In genomic region chr13:21834511-21834910, GRCh38 we compare ENCODE assay signal across 28 cellular contexts.
DNase-seq lines count a peak whose midpoint lies in the region; ATAC-seq and TF ChIP-seq lines count a peak whose summit lies in the region.
"Had no signal": no experiment of that assay in that cellular context is flagged by ENCODE, and none has a peak within 500 bp of the region (broad histone marks: within the 10 kb centered on the region; RNA-seq: fewer than 3 reads in every experiment).

No MANE protein-coding gene starts in this region.

- POLR2A ChIA-PET in IMR-90 (lab: Charles Lee; ENCODE audit: unreplicated experiment): interaction anchor here (0.6 kb wide), 1 partner anchor 1507 kb away, joined by 26 read pairs; no protein-coding TSS in a partner anchor
- POLR2A ChIA-PET in activated CD4-positive, alpha-beta memory T cell treated with anti-CD3 and anti-CD28 coated beads, Interleukin-2, amount 10 ng/mL, durations not matched to agents 7 days and 5 days (lab: Charles Lee): no interaction called here

- H3K27me3 ChIP-seq in breast epithelium (no peaks in the 10 kb centered on the region), mammary epithelial cell (ENCODE audit: insufficient read depth, low read length) (no peaks in the 10 kb centered on the region), IMR-90 (ENCODE audit: control insufficient read depth, insufficient read depth, low read length) (no peaks in the 10 kb centered on the region), left ventricle myocardium inferior (ENCODE audit: low read depth) (no peaks in the 10 kb centered on the region)
- H3K27me3 ChIP-seq: BE2C, SJSA1 had no signal

- WGBS in mammary epithelial cell (ENCODE audit: low coverage, missing lambda C conversion rate): 9% methylated on average over 6 of the region's 6 CpGs
- 59% methylated on average over 3 of the region's 6 CpGs; no CpG with 5 or more reads in 1 of the 2 experiments for WGBS in IMR-90 (ENCODE audit: extremely low coverage in 2 of 2, insufficient read length in 1 of 2), 2 experiments

- peak overlapping the region; percentile 87 for H3K27ac Mint-ChIP-seq in mesothelial cell of epicardium
- H3K27ac Mint-ChIP-seq in activated CD4-positive, alpha-beta memory T cell treated with anti-CD3 and anti-CD28 coated beads, Interleukin-2, amount 10 ng/mL, durations not matched to agents 7 days and 5 days: no peak overlapping the region
- H3K27ac Mint-ChIP-seq: CD4-positive, CD25-positive, alpha-beta regulatory T cell had no signal

- H3K9me1 ChIP-seq in IMR-90 (ENCODE audit: insufficient read depth, low read length): peaks cover 2% of the 10 kb centered on the region; the same call in 1 of the 2 replicates

- in situ Hi-C loops in mammary epithelial cell (cut with MboI; ENCODE audit: low sequenced_read_pairs in 2 of 2) (no loop called here), IMR-90 (cut with MboI; ENCODE audit: low sequenced_read_pairs) (no loop called here)

- no peak overlapping the region for H2BK120ac ChIP-seq in IMR-90 (ENCODE audit: low read depth, low read length)

- DNase-seq in breast epithelium (ENCODE audit: low spot score in 2 of 2): no peak
- DNase-seq in mammary epithelial cell: no peak
- no peak for DNase-seq in IMR-90
- DNase-seq in mesothelial cell of epicardium (ENCODE audit: low spot score in 2 of 2, unreplicated experiment in 2 of 2): no peak
- no peak for DNase-seq in left ventricle myocardium inferior
- no peak for DNase-seq in activated CD4-positive, alpha-beta memory T cell treated with anti-CD3 and anti-CD28 coated beads, Interleukin-2, amount 10 ng/mL, durations not matched to agents 7 days and 5 days
- DNase-seq: 8988T; ACHN; BE2C; CD4-positive, CD25-positive, alpha-beta regulatory T cell; GDM1; Kasumi-1; MV-4-11; NCI-H1105; NCI-H146; NCI-H1930; NCI-H2107; NCI-H446 treated with DMSO at 0.1 percent for 48 hours; NCI-H526; NCI-H82; NK-92 treated with Interleukin-12 subunit alpha and Interleukin-12 subunit beta, amount 100 ng/mL, for 24 hours; PC-3 had no signal

- no peaks in the 10 kb centered on the region for H4K20me1 ChIP-seq in mammary epithelial cell (ENCODE audit: insufficient read depth, low read length)
- H4K20me1 ChIP-seq in IMR-90 (ENCODE audit: insufficient read depth, low read length): no peaks in the 10 kb centered on the region

- no peak for ATAC-seq in IMR-90 (ENCODE audit: low read depth)
- ATAC-seq in HG03135 (IDR thresholded peaks at IDR 0.05; ENCODE audit: unreplicated experiment): no peak
- ATAC-seq: GM12878, HCT116, K562, PC-3 had no signal

- H4K91ac ChIP-seq in IMR-90 (ENCODE audit: insufficient read depth, low read depth, low read length): no peak overlapping the region

- no peak for TF ChIP-seq POLR2A in breast epithelium (IDR thresholded peaks at IDR 0.05)
- TF ChIP-seq POLR2A in IMR-90 (IDR thresholded peaks at IDR 0.05; ENCODE audit: low read depth, low read length): no peak

- H3K4me1 Mint-ChIP-seq in mesothelial cell of epicardium: peaks cover 46% of the 10 kb centered on the region
- H3K4me1 Mint-ChIP-seq in activated CD4-positive, alpha-beta memory T cell treated with anti-CD3 and anti-CD28 coated beads, Interleukin-2, amount 10 ng/mL, durations not matched to agents 7 days and 5 days: no peaks in the 10 kb centered on the region
- H3K4me1 Mint-ChIP-seq: CD4-positive, CD25-positive, alpha-beta regulatory T cell had no signal

- H2AFZ ChIP-seq in mammary epithelial cell (ENCODE audit: low read depth, low read length) (no peak overlapping the region), IMR-90 (replicated peaks; ENCODE audit: low read length, poor library complexity) (no peak overlapping the region)

- H3K4ac ChIP-seq in IMR-90 (ENCODE audit: low read depth, low read length): no peak overlapping the region

- no peak for TF ChIP-seq RAD21 in IMR-90 (IDR thresholded peaks at IDR 0.05; ENCODE audit: low read length)

- H3K4me1 ChIP-seq in breast epithelium (no peaks in the 10 kb centered on the region), mammary epithelial cell (ENCODE audit: insufficient read depth, low read length) (no peaks in the 10 kb centered on the region), IMR-90 (ENCODE audit: control insufficient read depth, insufficient read depth, low read length) (peaks cover 1% of the 10 kb centered on the region; the same call in 1 of the 2 replicates), left ventricle myocardium inferior (no peaks in the 10 kb centered on the region)
- H3K4me1 ChIP-seq: BE2C had no signal

- dilution Hi-C loops in mammary epithelial cell (cut with HindIII; ENCODE audit: low sequenced_read_pairs) (no loop called here), IMR-90 (cut with HindIII; ENCODE audit: low sequenced_read_pairs, unreplicated experiment) (no loop called here)

- H3K79me2 ChIP-seq in mammary epithelial cell (ENCODE audit: insufficient read depth, low read length): no peaks in the 10 kb centered on the region

- intact Hi-C loops in breast epithelium (cut with DNase I; ENCODE audit: low total_unique reads): no loop called here
- intact Hi-C loops in mammary epithelial cell (cut with micrococcal nuclease): no loop called here
- intact Hi-C loops in IMR-90 (cut with micrococcal nuclease): no loop called here
- intact Hi-C loops in left ventricle myocardium inferior (cut with micrococcal nuclease): no loop called here

- no peak overlapping the region for H3K14ac ChIP-seq in IMR-90 (replicated peaks; ENCODE audit: low read depth, low read length)

- peak overlapping the region; percentile 48 to 52 for H3K27ac ChIP-seq in breast epithelium
- no peak overlapping the region for H3K27ac ChIP-seq in mammary epithelial cell (ENCODE audit: insufficient read depth, low read depth, low read length)
- H3K27ac ChIP-seq in IMR-90 (ENCODE audit: insufficient read depth, low read length): no peak overlapping the region
- H3K27ac ChIP-seq in left ventricle myocardium inferior (replicated peaks): no peak overlapping the region
- H3K27ac ChIP-seq: HL-60, SJSA1 had no signal

- H2AK9ac ChIP-seq in IMR-90 (replicated peaks; ENCODE audit: low read depth, low read length, poor library complexity): no peak overlapping the region

- H3K36me3 Mint-ChIP-seq in mesothelial cell of epicardium: no peaks in the 10 kb centered on the region
- no peaks in the 10 kb centered on the region for H3K36me3 Mint-ChIP-seq in activated CD4-positive, alpha-beta memory T cell treated with anti-CD3 and anti-CD28 coated beads, Interleukin-2, amount 10 ng/mL, durations not matched to agents 7 days and 5 days (ENCODE audit: low read depth)
- H3K36me3 Mint-ChIP-seq: CD4-positive, CD25-positive, alpha-beta regulatory T cell had no signal

- TF ChIP-seq CTCF in breast epithelium (IDR thresholded peaks at IDR 0.05): no peak
- TF ChIP-seq CTCF in mammary epithelial cell (conservative IDR thresholded peaks at IDR 0.05 in 1 of 2, IDR thresholded peaks at IDR 0.05 in 1 of 2; ENCODE audit: extremely low read depth in 1 of 2, insufficient read depth in 1 of 2, low read depth in 1 of 2, low read length in 2 of 2): no peak
- no peak for TF ChIP-seq CTCF in IMR-90 (conservative IDR thresholded peaks at IDR 0.05; ENCODE audit: low read depth, low read length)
- no peak for TF ChIP-seq CTCF in mesothelial cell of epicardium (IDR thresholded peaks at IDR 0.05; ENCODE audit: unreplicated experiment)
- TF ChIP-seq CTCF in left ventricle myocardium inferior (IDR thresholded peaks at IDR 0.05; ENCODE audit: borderline replicate concordance): no peak

- CTCF ChIA-PET in mammary epithelial cell (lab: Charles Lee; ENCODE audit: low non-redundant PET) (no interaction called here), IMR-90 (lab: Yijun Ruan, JAX) (interaction anchor here (0.6 kb wide), 1 partner anchor 1967 kb away, joined by 8 read pairs; no protein-coding TSS in a partner anchor)
- CTCF ChIA-PET in activated CD4-positive, alpha-beta memory T cell treated with anti-CD3 and anti-CD28 coated beads, Interleukin-2, amount 10 ng/mL, durations not matched to agents 7 days and 5 days (lab: Charles Lee): no interaction called here

- no peak overlapping the region for H3K18ac ChIP-seq in IMR-90 (ENCODE audit: low read depth, low read length)

- no peak overlapping the region for H4K5ac ChIP-seq in IMR-90 (ENCODE audit: low read depth, low read length)

- H3K4me3 ChIP-seq in breast epithelium (no peak overlapping the region), mammary epithelial cell (replicated peaks in 1 of 3; ENCODE audit: insufficient read depth in 1 of 3, low read depth in 2 of 3, low read length in 3 of 3) (no peak overlapping the region), IMR-90 (ENCODE audit: insufficient read depth, low read depth, low read length) (no peak overlapping the region), left ventricle myocardium inferior (no peak overlapping the region)
- H3K4me3 ChIP-seq: GM12878, K562, SJSA1 had no signal

- H2BK5ac ChIP-seq in IMR-90 (ENCODE audit: low read depth, low read length, poor library complexity, severe bottlenecking): no peak overlapping the region

- no peaks in the 10 kb centered on the region for H3K9me3 Mint-ChIP-seq in mesothelial cell of epicardium
- H3K9me3 Mint-ChIP-seq in activated CD4-positive, alpha-beta memory T cell treated with anti-CD3 and anti-CD28 coated beads, Interleukin-2, amount 10 ng/mL, durations not matched to agents 7 days and 5 days: peaks cover 2% of the 10 kb centered on the region

- no peak overlapping the region for H4K8ac ChIP-seq in IMR-90 (ENCODE audit: low read depth in 2 of 2, low read length in 2 of 2)

- H3K4me3 Mint-ChIP-seq in mesothelial cell of epicardium: no peak overlapping the region
- no peak overlapping the region for H3K4me3 Mint-ChIP-seq in activated CD4-positive, alpha-beta memory T cell treated with anti-CD3 and anti-CD28 coated beads, Interleukin-2, amount 10 ng/mL, durations not matched to agents 7 days and 5 days
- H3K4me3 Mint-ChIP-seq: CD4-positive, CD25-positive, alpha-beta regulatory T cell had no signal

- H3K79me1 ChIP-seq in IMR-90 (ENCODE audit: low read depth in 1 of 2, low read length in 2 of 2): no peaks in the 10 kb centered on the region

- BruUV-seq in mammary epithelial cell (replicated peaks; lab: Mats Ljungman, UMichigan) (no TSS peak), IMR-90 (replicated peaks; lab: Mats Ljungman, UMichigan) (no TSS peak)

- H3K9me3 ChIP-seq in breast epithelium (no peaks in the 10 kb centered on the region), mammary epithelial cell (replicated peaks; ENCODE audit: insufficient read depth, low read length) (peaks cover 11% of the 10 kb centered on the region), IMR-90 (ENCODE audit: control insufficient read depth, insufficient read depth, low read length) (no peaks in the 10 kb centered on the region), left ventricle myocardium inferior (replicated peaks) (no peaks in the 10 kb centered on the region)
- H3K9me3 ChIP-seq: BE2C, SJSA1 had no signal

- H3K36me3 ChIP-seq in breast epithelium (no peaks in the 10 kb centered on the region), mammary epithelial cell (ENCODE audit: insufficient read depth, low read length) (no peaks in the 10 kb centered on the region), IMR-90 (ENCODE audit: control insufficient read depth, insufficient read depth, low read length) (no peaks in the 10 kb centered on the region), left ventricle myocardium inferior (no peaks in the 10 kb centered on the region)
- H3K36me3 ChIP-seq: BE2C, SJSA1 had no signal

- H3K9ac ChIP-seq in mammary epithelial cell (ENCODE audit: insufficient read depth, low read length) (no peak overlapping the region), IMR-90 (ENCODE audit: low read depth, low read length) (no peak overlapping the region)

- no peak overlapping the region for H3K23ac ChIP-seq in IMR-90 (ENCODE audit: low read depth, low read length)

- no peak overlapping the region for H3K56ac ChIP-seq in IMR-90 (ENCODE audit: extremely low read depth, insufficient read depth, low read length)

- H2AK5ac ChIP-seq in IMR-90 (ENCODE audit: low read depth, low read length): no peak overlapping the region

- H2BK15ac ChIP-seq in IMR-90 (ENCODE audit: low read depth, low read length): no peak overlapping the region

- H3K27me3 Mint-ChIP-seq in mesothelial cell of epicardium (ENCODE audit: low read depth): no peaks in the 10 kb centered on the region
- H3K27me3 Mint-ChIP-seq in activated CD4-positive, alpha-beta memory T cell treated with anti-CD3 and anti-CD28 coated beads, Interleukin-2, amount 10 ng/mL, durations not matched to agents 7 days and 5 days: no peaks in the 10 kb centered on the region
- H3K27me3 Mint-ChIP-seq: CD4-positive, CD25-positive, alpha-beta regulatory T cell had no signal

- H2BK20ac ChIP-seq in IMR-90 (ENCODE audit: low read depth, low read length): peak overlapping the region; percentile 40; the same call in 1 of the 2 replicates

- H3K4me2 ChIP-seq in mammary epithelial cell (ENCODE audit: insufficient read depth, low read depth, low read length): no peak overlapping the region
- H3K4me2 ChIP-seq in IMR-90 (ENCODE audit: low read depth, low read length): no peak overlapping the region

Comparison
In these comparisons a context has a peak if more than half of its experiments do, and no peak if none do; other contexts are left out.
1. H3K27ac ChIP-seq: peak in breast epithelium (2 of 2); none in mammary epithelial cell (single experiment), IMR-90 (single experiment) and left ventricle myocardium inferior (single experiment).